In the genomic region with DNA sequence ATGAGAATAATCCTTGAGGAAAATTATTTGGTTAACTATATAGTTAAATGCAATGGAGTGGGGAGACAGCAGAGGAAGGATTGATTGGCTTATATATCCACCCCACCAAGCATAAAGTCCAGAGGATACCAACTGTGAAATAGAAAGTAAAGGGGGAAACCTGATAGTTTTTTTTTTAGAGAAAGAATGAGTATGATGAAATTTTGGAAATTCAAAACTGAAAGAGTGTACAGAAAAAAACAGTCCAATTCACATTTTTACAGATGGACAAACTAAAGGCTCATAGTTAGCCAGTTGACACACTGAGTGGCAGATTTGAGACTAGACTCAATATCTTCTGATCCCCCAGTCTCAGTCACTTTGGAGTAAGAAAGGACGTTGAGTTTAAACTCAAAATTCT, we compare ENCODE assay signal across 23 cellular contexts.
"Had no signal": no experiment of that assay in that cellular context is flagged by ENCODE, and none has a peak within 500 bp of the region (broad histone marks: within the 10 kb centered on the region; RNA-seq: fewer than 3 reads in every experiment).

No MANE protein-coding gene starts in this region.

- H3K36me3 ChIP-seq: right lobe of liver, upper lobe of left lung had no signal

- H3K4me1 Mint-ChIP-seq: nephron progenitor cell had no signal

- DNase-seq: activated B cell treated with CpG ODN at 0.5 μM for 24 hours; activated CD4-positive, alpha-beta T cell treated with anti-CD3 and anti-CD28 coated beads for 36 hours; activated CD4-positive, alpha-beta T cell treated with anti-CD3 and anti-CD28 coated beads, Interleukin-2, amount 50 U/mL, for 4 hours; activated CD8-positive, alpha-beta memory T cell treated with anti-CD3 and anti-CD28 coated beads, Interleukin-2, amount 50 U/mL, for 48 hours; activated naive CD4-positive, alpha-beta T cell; activated T-cell treated with anti-CD3 and anti-CD28 coated beads, Interleukin-2, amount 50 U/mL, for 4 hours; amniotic stem cell; cerebellar nuclear complex; cortex of kidney; gastrocnemius medialis; hippocampal formation; left ventricle myocardium superior; mammary epithelial cell; midbrain; nephron progenitor cell; right lobe of liver; stimulated activated CD4-positive, alpha-beta T cell treated with anti-CD3 and anti-CD28 coated beads, Interleukin-15, amount 100 ng/mL, for 24 hours; stimulated activated naive CD4-positive, alpha-beta T cell; upper lobe of left lung had no signal

- H3K4me1 ChIP-seq: gastrocnemius medialis, parathyroid adenoma, right lobe of liver, upper lobe of left lung had no signal

- H3K4me3 ChIP-seq: gastrocnemius medialis, right lobe of liver, smooth muscle cell, upper lobe of left lung had no signal

- H3K27ac ChIP-seq: gastrocnemius medialis, parathyroid adenoma, right lobe of liver, upper lobe of left lung had no signal

- H3K4me3 Mint-ChIP-seq: activated B cell treated with CpG ODN at 0.5 μM for 24 hours; activated CD4-positive, alpha-beta T cell treated with anti-CD3 and anti-CD28 coated beads for 36 hours; activated naive CD8-positive, alpha-beta T cell; activated T-cell treated with anti-CD3 and anti-CD28 coated beads, Interleukin-2, amount 50 U/mL, for 4 hours; nephron progenitor cell had no signal

- H3K9me3 ChIP-seq: gastrocnemius medialis, right lobe of liver, upper lobe of left lung had no signal

- ATAC-seq: activated CD4-positive, alpha-beta T cell treated with anti-CD3 and anti-CD28 coated beads for 36 hours; activated T-cell treated with anti-CD3 and anti-CD28 coated beads, Interleukin-2, amount 50 U/mL, for 4 hours; gastrocnemius medialis; left ventricle myocardium superior; right lobe of liver had no signal

- H3K27me3 ChIP-seq: gastrocnemius medialis, right lobe of liver, upper lobe of left lung had no signal

- H3K27me3 Mint-ChIP-seq: activated B cell treated with CpG ODN at 0.5 μM for 24 hours; activated CD4-positive, alpha-beta T cell treated with anti-CD3 and anti-CD28 coated beads for 36 hours; activated naive CD8-positive, alpha-beta T cell had no signal

- H3K27ac Mint-ChIP-seq: activated B cell treated with CpG ODN at 0.5 μM for 24 hours; activated CD4-positive, alpha-beta T cell treated with anti-CD3 and anti-CD28 coated beads for 36 hours; activated naive CD8-positive, alpha-beta T cell; activated T-helper 2 cell treated with anti-CD3 and anti-CD28 coated beads, Interferon-gamma antibody, Interleukin-2, Interleukin-4, amounts not matched to agents 10 μg/mL and 5 μg/mL and 100 μg/mL, durations not matched to agents 14 hours and 24 hours and 36 hours; nephron progenitor cell had no signal
